ENCODE assay signal across 19 cellular contexts in genomic region chr9:133838859-133839507, GRCh38.
"Had no signal": no experiment of that assay in that cellular context is flagged by ENCODE, and none has a peak within 500 bp of the region (broad histone marks: within the 10 kb centered on the region; RNA-seq: fewer than 3 reads in every experiment).

No MANE protein-coding gene starts in this region.

- H3K27ac ChIP-seq: dorsolateral prefrontal cortex, epithelial cell of prostate, left lung, lower lobe of right lung, right atrium auricular region, sigmoid colon had no signal

- H3K36me3 ChIP-seq: gastrocnemius medialis, left lung, lower lobe of right lung, right atrium auricular region, sigmoid colon, stomach had no signal

- H3K27me3 ChIP-seq: dorsolateral prefrontal cortex, esophagus muscularis mucosa, left lung, right atrium auricular region, sigmoid colon, stomach had no signal

- H3K4me1 Mint-ChIP-seq: immature natural killer cell had no signal

- DNase-seq: cortex of kidney; dorsolateral prefrontal cortex; effector CD8-positive, alpha-beta T cell; immature natural killer cell; lower lobe of right lung; midbrain; naive B cell; sigmoid colon; stimulated activated CD4-positive, alpha-beta T cell treated with anti-CD3 and anti-CD28 coated beads, Interleukin-12 subunit alpha, Interleukin-12 subunit beta, amount 100 ng/mL, for 4 hours; stimulated activated naive CD4-positive, alpha-beta T cell; stomach had no signal

- H3K36me3 Mint-ChIP-seq: immature natural killer cell, naive B cell, type B pancreatic cell had no signal

- H3K27ac Mint-ChIP-seq: immature natural killer cell had no signal

- H3K27me3 Mint-ChIP-seq: naive B cell, type B pancreatic cell had no signal

- H3K4me3 ChIP-seq: dorsolateral prefrontal cortex, esophagus muscularis mucosa, gastrocnemius medialis, left lung, lower lobe of right lung, right atrium auricular region, sigmoid colon, skin epidermis, stomach had no signal

- H3K9me3 Mint-ChIP-seq: immature natural killer cell, naive B cell, nephron, type B pancreatic cell had no signal

- H3K4me3 Mint-ChIP-seq: immature natural killer cell, naive B cell, nephron, type B pancreatic cell had no signal

- H3K9me3 ChIP-seq: esophagus muscularis mucosa, gastrocnemius medialis, left lung, lower lobe of right lung, right atrium auricular region, sigmoid colon, stomach had no signal

- H3K4me1 ChIP-seq: gastrocnemius medialis, sigmoid colon had no signal
